In the genomic region with DNA sequence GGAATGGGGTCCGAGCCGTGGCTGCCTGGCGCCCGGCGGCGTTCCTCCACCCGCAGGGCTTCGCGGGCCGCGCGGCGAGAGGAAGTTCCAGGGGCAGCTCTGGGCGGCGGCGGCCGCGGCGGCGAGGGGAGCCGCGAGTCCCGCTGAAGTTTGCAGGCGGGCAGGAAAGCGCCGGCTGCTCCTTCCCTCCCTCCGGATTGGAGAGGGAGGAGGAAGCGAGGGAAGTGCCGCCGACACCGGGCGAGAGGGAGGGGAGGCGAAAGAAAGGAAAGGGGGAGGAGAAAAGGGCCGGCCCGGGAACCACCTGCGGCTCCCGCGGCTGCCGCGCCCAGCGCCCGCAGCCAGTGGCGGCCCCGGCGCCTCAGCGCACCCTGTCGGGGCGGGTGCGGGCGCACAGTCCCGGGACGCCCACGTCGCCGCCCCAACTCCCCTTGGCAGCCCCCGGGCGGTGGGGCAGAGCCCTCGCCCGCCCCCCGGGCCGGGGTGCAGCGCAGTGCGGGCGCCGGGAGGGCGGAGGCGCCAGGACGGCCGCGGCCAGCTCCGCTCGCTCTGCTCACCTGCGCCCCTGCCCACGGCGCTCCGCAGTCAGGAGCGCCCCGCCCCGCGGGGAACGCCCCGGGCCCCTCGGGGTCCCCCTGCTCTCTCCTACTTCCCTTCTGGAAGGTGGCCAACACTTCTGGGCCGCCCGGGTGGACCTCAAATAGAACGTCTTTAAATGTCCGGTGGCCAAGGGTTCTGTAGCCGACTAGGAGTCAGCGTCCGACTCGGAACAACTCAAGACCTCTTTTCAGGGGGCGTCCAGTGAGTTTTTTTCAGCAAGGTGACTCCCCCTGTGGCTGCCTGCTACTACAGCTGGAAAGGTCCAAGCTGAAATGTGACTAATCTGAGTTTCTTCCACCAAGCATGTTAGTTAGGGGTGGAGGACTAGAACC, we compare ENCODE assay signal across 8 cellular contexts.
DNase-seq lines count a peak whose midpoint lies in the region; ATAC-seq, FAIRE-seq and TF ChIP-seq lines count a peak whose summit lies in the region.

No MANE protein-coding gene starts in this region.

- intact Hi-C loops in dorsolateral prefrontal cortex (cut with DNase I) = loop anchor here in 1 of 2 donors (5.0 to 10.0 kb wide), 3 partner anchors 74 to 292 kb away; a partner anchor contains a TSS
- intact Hi-C loops in HepG2 (cut with micrococcal nuclease; ENCODE audit: unreplicated experiment) = loop anchor here (1.0 to 5.0 kb wide), 3 partner anchors 73 to 669 kb away; no protein-coding TSS in a partner anchor

- BruUV-seq in HepG2 (replicated peaks; lab: Mats Ljungman, UMichigan) = no TSS peak

- H3K27ac ChIP-seq in VCaP (peak overlapping the region; percentile 70), dorsolateral prefrontal cortex (peak overlapping the region in 41 of 59 donors; percentile 9 to 85 (median 58)), HepG2 (ENCODE audit: extremely low read length, insufficient read depth, low read length) (peak overlapping the region; percentile 25)

- 2% methylated on average over 17 of the region's 92 CpGs for WGBS in HepG2 (ENCODE audit: low lambda C conversion rate)

- H4K20me1 ChIP-seq in HepG2 (ENCODE audit: insufficient read depth, low read length) = no peaks in the 10 kb centered on the region

- ATAC-seq in GM18502 (IDR thresholded peaks at IDR 0.05; ENCODE audit: poor library complexity, unreplicated experiment) (peak; percentile 56), HG02870 (IDR thresholded peaks at IDR 0.05; ENCODE audit: unreplicated experiment) (peak; percentile 48), HepG2 (peak; percentile 78)

- peaks cover 20% of the 10 kb centered on the region for H3K4me1 ChIP-seq in HepG2 (ENCODE audit: insufficient read depth, low read length)

- peak overlapping the region; percentile 75 for H3K9ac ChIP-seq in HepG2 (ENCODE audit: insufficient read depth, low read depth, low read length)

- no peak overlapping the region for H2AFZ ChIP-seq in HepG2 (ENCODE audit: low read length)

- TF ChIP-seq CTCF in AG04449 (IDR thresholded peaks at IDR 0.05; ENCODE audit: insufficient read depth, low read length, missing control alignments) (no peak), VCaP (conservative IDR thresholded peaks at IDR 0.05) (peak; percentile 7; the same call in 1 of the 2 replicates), dorsolateral prefrontal cortex (IDR thresholded peaks at IDR 0.05 in 54 of 56, conservative IDR thresholded peaks at IDR 0.05 in 2 of 56; ENCODE audit: low read depth in 1 of 56, partially characterized antibody in 56 of 56) (no peak), HepG2 (CRISPR knock-in tag; IDR thresholded peaks at IDR 0.05) (no peak; the same call in 1 of the 2 replicates)

- H3K9me3 ChIP-seq in HepG2 (ENCODE audit: low read length) = no peaks in the 10 kb centered on the region

- CTCF ChIA-PET in AG04449 (lab: Yijun Ruan, JAX) (interaction anchor here (0.8 to 4.0 kb wide), 19 partner anchors 8 to 509 kb away, joined by 3 to 27 read pairs (median 6); no protein-coding TSS in a partner anchor), HepG2 (lab: Yijun Ruan, JAX; ENCODE audit: low intra/inter-chr PET ratio, low total read pairs) (interaction anchor here (1.6 to 3.3 kb wide), 2 partner anchors 72 to 102 kb away, joined by 3 to 23 read pairs; no protein-coding TSS in a partner anchor)

- TF ChIP-seq POLR2A in HepG2 (IDR thresholded peaks at IDR 0.05; ENCODE audit: insufficient read depth in 1 of 2, low read depth in 2 of 2, low read length in 2 of 2) = 0 out of 4 replicates have a peak, but pooled peaks of 1 of the 2 experiments have one; percentile 17

- H3K4me3 ChIP-seq in AG04449 (ENCODE audit: low read depth, low read length) = peak overlapping the region; percentile 73
- H3K4me3 ChIP-seq in dorsolateral prefrontal cortex = peak overlapping the region; percentile 36 to 79 (median 64)
- H3K4me3 ChIP-seq in HepG2 (replicated peaks in 1 of 3; ENCODE audit: insufficient read depth in 1 of 3, low read depth in 2 of 3, low read length in 3 of 3) = peak overlapping the region; percentile 87 to 94 (median 90)

- H3K36me3 ChIP-seq in HepG2 (replicated peaks in 1 of 2; ENCODE audit: control insufficient read depth in 1 of 2, insufficient read depth in 2 of 2, low read length in 2 of 2) = no peaks in the 10 kb centered on the region

- FAIRE-seq in HepG2 (lab: Jason Lieb, UNC) = no peak

- no peak for TF ChIP-seq EP300 in HepG2 (IDR thresholded peaks at IDR 0.05; ENCODE audit: low read depth in 2 of 2, low read length in 2 of 2)
- TF ChIP-seq EP300 in HepG2 (CRISPR knock-in tag; IDR thresholded peaks at IDR 0.05; ENCODE audit: borderline replicate concordance) = no peak

- POLR2A ChIA-PET in AG04449 (lab: Yijun Ruan, JAX) = interaction anchor here (0.5 to 0.9 kb wide), 2 partner anchors 21 to 91 kb away, joined by 3 to 4 read pairs; no protein-coding TSS in a partner anchor
- POLR2A ChIA-PET in HepG2 (lab: Yijun Ruan, JAX) = interaction anchor here (1.1 to 2.0 kb wide), 3 partner anchors 99 to 120 kb away, joined by 3 to 6 read pairs (median 6); no protein-coding TSS in a partner anchor

- DNase-seq in AG04449 (ENCODE audit: low read depth, low spot score) = no peak
- DNase-seq in NCI-H146 treated with DMSO at 0.1 percent for 48 hours (lab: John Stamatoyannopoulos, UW; ENCODE audit: unreplicated experiment) = peak; percentile 88
- peak in 3 of 10 donors; percentile 7 to 53 (median 12) for DNase-seq in dorsolateral prefrontal cortex
- DNase-seq in HepG2 (ENCODE audit: low spot score) = peak; percentile 54
- DNase-seq in stimulated activated CD4-positive, alpha-beta T cell treated with anti-CD3 and anti-CD28 coated beads, TNF-alpha, amount 100 ng/mL, for 4 hours (ENCODE audit: low read depth in 3 of 3) = peak in 2 of 3 experiments; percentile 8 to 10

- in situ Hi-C loops in HepG2 (cut with HindIII; ENCODE audit: extremely low pct_ligation_motif_present, low pct_unique_long_range_greater_than_20kb) = loop anchor here (5.0 to 25.0 kb wide), 2 partner anchors 74 to 669 kb away; a partner anchor contains a TSS

- H3K27me3 ChIP-seq in dorsolateral prefrontal cortex = peaks cover 0 to 35% (median 7%) of the 10 kb centered on the region in 45 donors
- H3K27me3 ChIP-seq in HepG2 (ENCODE audit: control insufficient read depth in 1 of 2, insufficient read depth in 2 of 2, low read length in 2 of 2) = peaks cover 0 to 21% of the 10 kb centered on the region in 2 experiments; a peak in 1 of 5 replicates

- TF ChIP-seq RAD21 in HepG2 (CRISPR knock-in tag; IDR thresholded peaks at IDR 0.05) = peak; percentile 59; the same call in 1 of the 2 replicates

- peak overlapping the region; percentile 87 for H3K4me2 ChIP-seq in HepG2 (ENCODE audit: low read depth, low read length)

- H3K79me2 ChIP-seq in HepG2 (ENCODE audit: insufficient read depth, low read length) = no peaks in the 10 kb centered on the region

TF ChIP-seq in HepG2, 621 proteins besides CTCF, POLR2A, EP300 and RAD21 (continues in another document):
- TF ChIP-seq RXRA (CRISPR knock-in tag; IDR thresholded peaks at IDR 0.05) = 0 out of 2 replicates have a peak, but pooled peaks have one; percentile 7
- peak; percentile 44; the same call in 1 of the 2 replicates for TF ChIP-seq ISL2 (CRISPR knock-in tag; IDR thresholded peaks at IDR 0.05)
